In genomic region chr7:116218051-116218645, GRCh38 we compare ENCODE assay signal across 1 cellular context.
TF ChIP-seq lines count a peak whose summit lies in the region.

No MANE protein-coding gene starts in this region.

TF ChIP-seq in A549, 52 proteins besides CTCF, POLR2A, EP300 and RAD21 (continued from another document):
- TF ChIP-seq USF2 (IDR thresholded peaks at IDR 0.05), result no peak
- peak; percentile 96 for TF ChIP-seq GATA3 (IDR thresholded peaks at IDR 0.05; ENCODE audit: borderline replicate concordance)
- TF ChIP-seq JUN (IDR thresholded peaks at IDR 0.05), result peak; percentile 71 to 80; a peak in 2 of 5 replicates
- TF ChIP-seq TFCP2L1 (CRISPR knock-in tag; IDR thresholded peaks at IDR 0.05), result no peak
- TF ChIP-seq MYC (IDR thresholded peaks at IDR 0.05; ENCODE audit: borderline replicate concordance, low read length), result no peak
TF ChIP-seq in A549: peak in this region for 11.
